8 cellular contexts compared by ENCODE assay signal in genomic region chr9:21334969-21335632, GRCh38. TPM values are rescaled to one million over a fixed set of nuclear protein-coding genes. Genes with fewer than 3 reads are reported as not detected.
DNase-seq lines count a peak whose midpoint lies in the region; ATAC-seq, FAIRE-seq and TF ChIP-seq lines count a peak whose summit lies in the region.

Gene KLHL9, minus strand, starts transcription at chr9:21335404. Its CDS starts 545 bp downstream, at chr9:21334859.

- H3K9ac ChIP-seq in endothelial cell of umbilical vein (replicated peaks; ENCODE audit: extremely low read depth, insufficient read depth, low read length) = peak within 1 kb of the TSS; percentile 99

- POLR2A ChIA-PET in endothelial cell of umbilical vein (lab: Charles Lee) = interaction anchor here (1.3 kb wide), 1 partner anchor 9 kb away, joined by 7 read pairs; no protein-coding TSS in a partner anchor

- no peaks in the 10 kb centered on the region for H3K36me3 ChIP-seq in endothelial cell of umbilical vein (ENCODE audit: control insufficient read depth in 2 of 2, extremely low read depth in 1 of 2, insufficient read depth in 2 of 2, low read length in 2 of 2)

- peaks cover 35% of the 10 kb centered on the region for H3K4me1 ChIP-seq in endothelial cell of umbilical vein (ENCODE audit: control insufficient read depth, extremely low read depth, insufficient read depth, low read length)

- peak within 1 kb of the TSS; percentile 60 to 96 (median 95) for H3K4me3 ChIP-seq in endothelial cell of umbilical vein (replicated peaks in 1 of 3; ENCODE audit: insufficient read depth in 1 of 3, low read depth in 1 of 3, low read length in 3 of 3)

- DNase-seq in NCI-H82 (lab: John Stamatoyannopoulos, UW) (peak; percentile 94), endothelial cell of umbilical vein (ENCODE audit: low read depth, low spot score) (peak; percentile 91), midbrain (lab: John Stamatoyannopoulos, UW) (peak; percentile 94)
- DNase-seq in activated CD8-positive, alpha-beta memory T cell treated with anti-CD3 and anti-CD28 coated beads, Interleukin-2, amount 50 U/mL, for 24 hours (ENCODE audit: extremely low read depth) = peak; percentile 72
- peak; percentile 83 for DNase-seq in stimulated activated CD8-positive, alpha-beta memory T cell treated with anti-CD3 and anti-CD28 coated beads, Interleukin-15, amount 100 ng/mL, for 48 hours (ENCODE audit: low read depth in 2 of 2)

- peaks cover 10% of the 10 kb centered on the region for H4K20me1 ChIP-seq in endothelial cell of umbilical vein (replicated peaks; ENCODE audit: control insufficient read depth, extremely low read depth, insufficient read depth, low read length)

- no peak for TF ChIP-seq CTCF in C4-2B (conservative IDR thresholded peaks at IDR 0.05)
- TF ChIP-seq CTCF in endothelial cell of umbilical vein (IDR thresholded peaks at IDR 0.05; ENCODE audit: extremely low read depth in 1 of 2, insufficient read depth in 1 of 2, low read depth in 1 of 2, low read length in 2 of 2) = no peak

- peaks cover 50% of the 10 kb centered on the region for H3K79me2 ChIP-seq in endothelial cell of umbilical vein (ENCODE audit: control insufficient read depth, insufficient read depth, low read length)

- H3K27ac ChIP-seq in C4-2B (peak within 1 kb of the TSS; percentile 98), endothelial cell of umbilical vein (ENCODE audit: insufficient read depth, low read depth, low read length) (peak within 1 kb of the TSS; percentile 94)

- peak; percentile 74 for TF ChIP-seq POLR2A in endothelial cell of umbilical vein (IDR thresholded peaks at IDR 0.05; ENCODE audit: low read depth, low read length)

- intact Hi-C loops in endothelial cell of umbilical vein (cut with micrococcal nuclease) = loop anchor here (2.0 to 10.0 kb wide), 4 partner anchors 16 to 1110 kb away; partner anchors contain the start of genes DMRTA1 and MTAP

- H3K9me3 ChIP-seq in endothelial cell of umbilical vein (replicated peaks; ENCODE audit: control insufficient read depth, insufficient read depth, low read length) = no peaks in the 10 kb centered on the region

- ATAC-seq in GM19372 (IDR thresholded peaks at IDR 0.05; ENCODE audit: low read depth, unreplicated experiment) (peak; percentile 91), HG03558 (IDR thresholded peaks at IDR 0.05; ENCODE audit: extremely low read depth, unreplicated experiment) (peak; percentile 85)

- BruUV-seq in endothelial cell of umbilical vein (replicated peaks; lab: Mats Ljungman, UMichigan) = TSS peak; percentile 47

- peak within 1 kb of the TSS; percentile 99 for H3K4me2 ChIP-seq in endothelial cell of umbilical vein (ENCODE audit: insufficient read depth, low read length)

- CTCF ChIA-PET in endothelial cell of umbilical vein (lab: Charles Lee) = interaction anchor here (0.9 to 3.2 kb wide), 11 partner anchors 9 to 131 kb away, joined by 3 to 23 read pairs (median 5); no protein-coding TSS in a partner anchor

- peak; percentile 74 for FAIRE-seq in endothelial cell of umbilical vein (lab: Jason Lieb, UNC)

- no peaks in the 10 kb centered on the region for H3K9me1 ChIP-seq in endothelial cell of umbilical vein (replicated peaks; ENCODE audit: control insufficient read depth, extremely low read depth, insufficient read depth, low read length)

- H2AFZ ChIP-seq in endothelial cell of umbilical vein (ENCODE audit: low read depth, low read length) = peak within 1 kb of the TSS; percentile 96

- dilution Hi-C loops in endothelial cell of umbilical vein (cut with MboI; ENCODE audit: extremely low pct_ligation_motif_present, low sequenced_read_pairs) = no loop called here

- peaks cover 9 to 14% of the 10 kb centered on the region in 2 experiments for H3K27me3 ChIP-seq in endothelial cell of umbilical vein (ENCODE audit: control insufficient read depth in 2 of 2, insufficient read depth in 2 of 2, low read length in 2 of 2)

TF ChIP-seq in endothelial cell of umbilical vein, 7 proteins besides CTCF, POLR2A, EP300 and RAD21:
- TF ChIP-seq MYC (IDR thresholded peaks at IDR 0.05; ENCODE audit: low read depth, low read length) = no peak
- TF ChIP-seq GATA2 (IDR thresholded peaks at IDR 0.05; ENCODE audit: insufficient read depth, insufficient read length, low read depth, low read length) = no peak
- TF ChIP-seq JUN (IDR thresholded peaks at IDR 0.05; ENCODE audit: borderline replicate concordance, insufficient read depth, insufficient read length, low read depth) = no peak
- TF ChIP-seq FOS (IDR thresholded peaks at IDR 0.05; ENCODE audit: borderline replicate concordance, insufficient read depth, low read length) = peak; percentile 22
- peak; percentile 50 for TF ChIP-seq POLR2AphosphoS5 (IDR thresholded peaks at IDR 0.05; ENCODE audit: insufficient read depth, low read depth, low read length)
- TF ChIP-seq EZH2 (IDR thresholded peaks at IDR 0.05; ENCODE audit: borderline replicate concordance, low read depth, low read length, severe bottlenecking) = no peak
- no peak for TF ChIP-seq MAX (IDR thresholded peaks at IDR 0.05; ENCODE audit: insufficient read depth, insufficient read length)

RNA-seq across cellular contexts. Expression of gene KLHL9, which starts in this region (rescaled TPM):
- total RNA-seq in endothelial cell of umbilical vein = 23.5 and 23.6 TPM in 2 replicates
- polyA plus RNA-seq in endothelial cell of umbilical vein = 7.4 and 8.0 TPM in 2 replicates
- polyA plus RNA-seq in endothelial cell of umbilical vein (2011; cell fraction: cytosol; rRNA removed) = 7.6 and 9.2 TPM in 2 replicates
- polyA plus RNA-seq in endothelial cell of umbilical vein (2011; cell fraction: nucleus; rRNA removed) = 11.9 and 14.2 TPM in 2 replicates
- polyA plus RNA-seq in endothelial cell of umbilical vein (2012) = 19.6 and 22.0 TPM in 2 replicates
- polyA minus RNA-seq in endothelial cell of umbilical vein = 37.3 and 37.5 TPM in 2 replicates
- polyA minus RNA-seq in endothelial cell of umbilical vein (2011; cell fraction: cytosol; rRNA and poly(A)+ RNA removed) = 9.1 TPM
- polyA minus RNA-seq in endothelial cell of umbilical vein (2011; cell fraction: nucleus; rRNA and poly(A)+ RNA removed) = 32.3 and 42.3 TPM in 2 replicates

Comparison
In these comparisons a context has a peak if more than half of its experiments do, and no peak if none do; other contexts are left out.
1. Peak in every context shown above with its lines: DNase-seq, ATAC-seq, H3K4me3 ChIP-seq and H3K27ac ChIP-seq.